In genomic region chr3:98797905-98798304, GRCh38 we compare ENCODE assay signal across 18 cellular contexts. TPM values are rescaled to one million over a fixed set of nuclear protein-coding genes. Genes with fewer than 3 reads are reported as not detected.
"Had no signal": no experiment of that assay in that cellular context is flagged by ENCODE, and none has a peak within 500 bp of the region (broad histone marks: within the 10 kb centered on the region; RNA-seq: fewer than 3 reads in every experiment).

No MANE protein-coding gene starts in this region.

- H3K4me3 Mint-ChIP-seq: activated CD4-positive, alpha-beta T cell treated with anti-CD3 and anti-CD28 coated beads for 36 hours; activated naive CD4-positive, alpha-beta T cell treated with anti-CD3 and anti-CD28 coated beads, Interleukin-2, amount 50 U/mL, for 24 hours; effector memory CD8-positive, alpha-beta T cell; nephron progenitor cell; stimulated activated naive B cell treated with anti-CD40 and anti-IgM and Interleukin-4, amounts not matched to agents 10 μg/mL and 1 μg/mL and 100 μg/mL, for 72 hours; T-helper 2 cell treated with Interferon-gamma antibody and Interleukin-4, amounts not matched to agents 5 μg/mL and 100 μg/mL, for 36 hours; WTC11 had no signal

- DNase-seq: activated CD4-positive, alpha-beta T cell treated with anti-CD3 and anti-CD28 coated beads for 36 hours; activated CD4-positive, alpha-beta T cell treated with anti-CD3 and anti-CD28 coated beads, Interleukin-2, amount 50 U/mL, for 48 hours; activated gamma-delta T cell; dermis blood vessel endothelial cell; effector memory CD8-positive, alpha-beta T cell; foreskin fibroblast; hypothalamus; islet precursor cell; left lung; nephron progenitor cell; nucleus accumbens; stimulated activated naive B cell treated with anti-CD40 and anti-IgM and Interleukin-4, amounts not matched to agents 10 μg/mL and 1 μg/mL and 100 μg/mL, for 72 hours; tibial artery had no signal

- H3K27me3 Mint-ChIP-seq: activated CD4-positive, alpha-beta T cell treated with anti-CD3 and anti-CD28 coated beads for 36 hours; activated naive CD4-positive, alpha-beta T cell treated with anti-CD3 and anti-CD28 coated beads, Interleukin-2, amount 50 U/mL, for 24 hours; stimulated activated naive B cell treated with anti-CD40 and anti-IgM and Interleukin-4, amounts not matched to agents 10 μg/mL and 1 μg/mL and 100 μg/mL, for 72 hours had no signal

- H3K4me3 ChIP-seq: ascending aorta, breast epithelium, left lung, tibial artery had no signal

- H3K27me3 ChIP-seq: ascending aorta, breast epithelium, left lung, tibial artery had no signal

- ATAC-seq: activated CD4-positive, alpha-beta T cell treated with anti-CD3 and anti-CD28 coated beads for 36 hours; effector memory CD8-positive, alpha-beta T cell; left lung; stimulated activated naive B cell treated with anti-CD40 and anti-IgM and Interleukin-4, amounts not matched to agents 10 μg/mL and 1 μg/mL and 100 μg/mL, for 72 hours; WTC11 had no signal

- H3K9me3 ChIP-seq: ascending aorta, breast epithelium, left lung, tibial artery had no signal

- H3K27ac ChIP-seq: ascending aorta, breast epithelium, left lung, tibial artery had no signal

- H3K27ac Mint-ChIP-seq: activated CD4-positive, alpha-beta T cell treated with anti-CD3 and anti-CD28 coated beads for 36 hours; activated naive CD4-positive, alpha-beta T cell treated with anti-CD3 and anti-CD28 coated beads, Interleukin-2, amount 50 U/mL, for 24 hours; effector memory CD8-positive, alpha-beta T cell; stimulated activated naive B cell treated with anti-CD40 and anti-IgM and Interleukin-4, amounts not matched to agents 10 μg/mL and 1 μg/mL and 100 μg/mL, for 72 hours; T-helper 2 cell treated with Interferon-gamma antibody and Interleukin-4, amounts not matched to agents 5 μg/mL and 100 μg/mL, for 36 hours; WTC11 had no signal

- H3K4me1 ChIP-seq: ascending aorta, breast epithelium, left lung, tibial artery had no signal

- H3K4me1 Mint-ChIP-seq: activated CD4-positive, alpha-beta T cell treated with anti-CD3 and anti-CD28 coated beads for 36 hours; activated naive CD4-positive, alpha-beta T cell treated with anti-CD3 and anti-CD28 coated beads, Interleukin-2, amount 50 U/mL, for 24 hours; stimulated activated naive B cell treated with anti-CD40 and anti-IgM and Interleukin-4, amounts not matched to agents 10 μg/mL and 1 μg/mL and 100 μg/mL, for 72 hours had no signal

- H3K9me3 Mint-ChIP-seq: activated naive CD4-positive, alpha-beta T cell treated with anti-CD3 and anti-CD28 coated beads, Interleukin-2, amount 50 U/mL, for 24 hours; effector memory CD8-positive, alpha-beta T cell; stimulated activated naive B cell treated with anti-CD40 and anti-IgM and Interleukin-4, amounts not matched to agents 10 μg/mL and 1 μg/mL and 100 μg/mL, for 72 hours had no signal

- H3K36me3 ChIP-seq: breast epithelium had no signal

- H3K36me3 Mint-ChIP-seq: activated naive CD4-positive, alpha-beta T cell treated with anti-CD3 and anti-CD28 coated beads, Interleukin-2, amount 50 U/mL, for 24 hours; stimulated activated naive B cell treated with anti-CD40 and anti-IgM and Interleukin-4, amounts not matched to agents 10 μg/mL and 1 μg/mL and 100 μg/mL, for 72 hours had no signal

RNA-seq across cellular contexts. Expression of gene ST3GAL6, which starts 34.8 kb away (rescaled TPM):
- total RNA-seq: activated CD4-positive, alpha-beta T cell treated with anti-CD3 and anti-CD28 coated beads for 36 hours had no signal
